1 cellular context compared by ENCODE assay signal in genomic region chr16:85601730-85602401, GRCh38.
TF ChIP-seq lines count a peak whose summit lies in the region.

No MANE protein-coding gene starts in this region.

TF ChIP-seq in K562, 482 proteins besides CTCF, POLR2A, EP300 and RAD21 (continued from another document and continues in another):
- TF ChIP-seq RCOR1 (IDR thresholded peaks at IDR 0.05; ENCODE audit: borderline replicate concordance in 1 of 2, low read depth in 2 of 2, low read length in 2 of 2) (0 out of 4 replicates have a peak, but pooled peaks of 1 of the 2 experiments have one; percentile 24), CEBPB (tag; IDR thresholded peaks at IDR 0.05) (no peak), FOXP4 (CRISPR knock-in tag; IDR thresholded peaks at IDR 0.05; ENCODE audit: borderline replicate concordance) (0 out of 2 replicates have a peak, but pooled peaks have one; percentile 60), IRF2 (CRISPR knock-in tag; IDR thresholded peaks at IDR 0.05) (no peak), RBM25 (IDR thresholded peaks at IDR 0.05; ENCODE audit: low read depth, low read length, severe bottlenecking) (no peak), CBX1 (IDR thresholded peaks at IDR 0.05; ENCODE audit: low read depth) (no peak), ZNF354B (CRISPR knock-in tag; IDR thresholded peaks at IDR 0.05) (no peak), SRSF3 (IDR thresholded peaks at IDR 0.05; ENCODE audit: insufficient read depth, low read length) (no peak), TSC22D4 (tag; IDR thresholded peaks at IDR 0.05) (no peak), ARID4B (CRISPR knock-in tag; IDR thresholded peaks at IDR 0.05) (no peak), GTF2A2 (tag; IDR thresholded peaks at IDR 0.05) (no peak), JUND (IDR thresholded peaks at IDR 0.05; ENCODE audit: borderline replicate concordance, low read depth, low read length) (no peak), JUND (tag; IDR thresholded peaks at IDR 0.05; ENCODE audit: borderline replicate concordance, low read depth, low read length) (peak; percentile 47; the same call in 1 of the 3 replicates), ZNF232 (CRISPR knock-in tag; IDR thresholded peaks at IDR 0.05) (no peak), SMARCB1 (IDR thresholded peaks at IDR 0.05; ENCODE audit: insufficient read length, low read depth) (no peak), CSDE1 (IDR thresholded peaks at IDR 0.05) (no peak), HMGN3 (IDR thresholded peaks at IDR 0.05; ENCODE audit: borderline replicate concordance, extremely low read depth, insufficient read length, low read depth, low read length) (no peak), ZFP30 (CRISPR knock-in tag; IDR thresholded peaks at IDR 0.05; ENCODE audit: borderline replicate concordance) (no peak), PHTF2 (CRISPR knock-in tag; IDR thresholded peaks at IDR 0.05) (no peak), ZNF124 (CRISPR knock-in tag; IDR thresholded peaks at IDR 0.05) (no peak), BCL6 (CRISPR knock-in tag; IDR thresholded peaks at IDR 0.05) (no peak), ARNT (IDR thresholded peaks at IDR 0.05) (no peak), PRDM10 (IDR thresholded peaks at IDR 0.05; ENCODE audit: partially characterized antibody) (no peak), BRF1 (IDR thresholded peaks at IDR 0.05; ENCODE audit: borderline replicate concordance, extremely low read depth, insufficient read length) (no peak), CAMTA2 (CRISPR knock-in tag; conservative IDR thresholded peaks at IDR 0.05) (no peak), ZNF311 (CRISPR knock-in tag; IDR thresholded peaks at IDR 0.05) (no peak), ZNF165 (CRISPR knock-in tag; IDR thresholded peaks at IDR 0.05; ENCODE audit: borderline replicate concordance) (no peak), NR3C1 (CRISPR knock-in tag; IDR thresholded peaks at IDR 0.05) (no peak), ZNF239 (CRISPR knock-in tag; IDR thresholded peaks at IDR 0.05) (no peak), PHF20 (IDR thresholded peaks at IDR 0.05; ENCODE audit: partially characterized antibody) (no peak), ZNF695 (CRISPR knock-in tag; IDR thresholded peaks at IDR 0.05) (no peak), POLR3G (IDR thresholded peaks at IDR 0.05; ENCODE audit: extremely low read depth, insufficient read length, insufficient replicate concordance) (no peak)
- TF ChIP-seq, protein P1, sequence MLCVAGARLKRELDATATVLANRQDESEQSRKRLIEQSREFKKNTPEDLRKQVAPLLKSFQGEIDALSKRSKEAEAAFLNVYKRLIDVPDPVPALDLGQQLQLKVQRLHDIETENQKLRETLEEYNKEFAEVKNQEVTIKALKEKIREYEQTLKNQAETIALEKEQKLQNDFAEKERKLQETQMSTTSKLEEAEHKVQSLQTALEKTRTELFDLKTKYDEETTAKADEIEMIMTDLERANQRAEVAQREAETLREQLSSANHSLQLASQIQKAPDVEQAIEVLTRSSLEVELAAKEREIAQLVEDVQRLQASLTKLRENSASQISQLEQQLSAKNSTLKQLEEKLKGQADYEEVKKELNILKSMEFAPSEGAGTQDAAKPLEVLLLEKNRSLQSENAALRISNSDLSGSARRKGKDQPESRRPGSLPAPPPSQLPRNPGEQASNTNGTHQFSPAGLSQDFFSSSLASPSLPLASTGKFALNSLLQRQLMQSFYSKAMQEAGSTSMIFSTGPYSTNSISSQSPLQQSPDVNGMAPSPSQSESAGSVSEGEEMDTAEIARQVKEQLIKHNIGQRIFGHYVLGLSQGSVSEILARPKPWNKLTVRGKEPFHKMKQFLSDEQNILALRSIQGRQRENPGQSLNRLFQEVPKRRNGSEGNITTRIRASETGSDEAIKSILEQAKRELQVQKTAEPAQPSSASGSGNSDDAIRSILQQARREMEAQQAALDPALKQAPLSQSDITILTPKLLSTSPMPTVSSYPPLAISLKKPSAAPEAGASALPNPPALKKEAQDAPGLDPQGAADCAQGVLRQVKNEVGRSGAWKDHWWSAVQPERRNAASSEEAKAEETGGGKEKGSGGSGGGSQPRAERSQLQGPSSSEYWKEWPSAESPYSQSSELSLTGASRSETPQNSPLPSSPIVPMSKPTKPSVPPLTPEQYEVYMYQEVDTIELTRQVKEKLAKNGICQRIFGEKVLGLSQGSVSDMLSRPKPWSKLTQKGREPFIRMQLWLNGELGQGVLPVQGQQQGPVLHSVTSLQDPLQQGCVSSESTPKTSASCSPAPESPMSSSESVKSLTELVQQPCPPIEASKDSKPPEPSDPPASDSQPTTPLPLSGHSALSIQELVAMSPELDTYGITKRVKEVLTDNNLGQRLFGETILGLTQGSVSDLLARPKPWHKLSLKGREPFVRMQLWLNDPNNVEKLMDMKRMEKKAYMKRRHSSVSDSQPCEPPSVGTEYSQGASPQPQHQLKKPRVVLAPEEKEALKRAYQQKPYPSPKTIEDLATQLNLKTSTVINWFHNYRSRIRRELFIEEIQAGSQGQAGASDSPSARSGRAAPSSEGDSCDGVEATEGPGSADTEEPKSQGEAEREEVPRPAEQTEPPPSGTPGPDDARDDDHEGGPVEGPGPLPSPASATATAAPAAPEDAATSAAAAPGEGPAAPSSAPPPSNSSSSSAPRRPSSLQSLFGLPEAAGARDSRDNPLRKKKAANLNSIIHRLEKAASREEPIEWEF (CRISPR knock-in tag; IDR thresholded peaks at IDR 0.05) = no peak
- TF ChIP-seq, protein P2, sequence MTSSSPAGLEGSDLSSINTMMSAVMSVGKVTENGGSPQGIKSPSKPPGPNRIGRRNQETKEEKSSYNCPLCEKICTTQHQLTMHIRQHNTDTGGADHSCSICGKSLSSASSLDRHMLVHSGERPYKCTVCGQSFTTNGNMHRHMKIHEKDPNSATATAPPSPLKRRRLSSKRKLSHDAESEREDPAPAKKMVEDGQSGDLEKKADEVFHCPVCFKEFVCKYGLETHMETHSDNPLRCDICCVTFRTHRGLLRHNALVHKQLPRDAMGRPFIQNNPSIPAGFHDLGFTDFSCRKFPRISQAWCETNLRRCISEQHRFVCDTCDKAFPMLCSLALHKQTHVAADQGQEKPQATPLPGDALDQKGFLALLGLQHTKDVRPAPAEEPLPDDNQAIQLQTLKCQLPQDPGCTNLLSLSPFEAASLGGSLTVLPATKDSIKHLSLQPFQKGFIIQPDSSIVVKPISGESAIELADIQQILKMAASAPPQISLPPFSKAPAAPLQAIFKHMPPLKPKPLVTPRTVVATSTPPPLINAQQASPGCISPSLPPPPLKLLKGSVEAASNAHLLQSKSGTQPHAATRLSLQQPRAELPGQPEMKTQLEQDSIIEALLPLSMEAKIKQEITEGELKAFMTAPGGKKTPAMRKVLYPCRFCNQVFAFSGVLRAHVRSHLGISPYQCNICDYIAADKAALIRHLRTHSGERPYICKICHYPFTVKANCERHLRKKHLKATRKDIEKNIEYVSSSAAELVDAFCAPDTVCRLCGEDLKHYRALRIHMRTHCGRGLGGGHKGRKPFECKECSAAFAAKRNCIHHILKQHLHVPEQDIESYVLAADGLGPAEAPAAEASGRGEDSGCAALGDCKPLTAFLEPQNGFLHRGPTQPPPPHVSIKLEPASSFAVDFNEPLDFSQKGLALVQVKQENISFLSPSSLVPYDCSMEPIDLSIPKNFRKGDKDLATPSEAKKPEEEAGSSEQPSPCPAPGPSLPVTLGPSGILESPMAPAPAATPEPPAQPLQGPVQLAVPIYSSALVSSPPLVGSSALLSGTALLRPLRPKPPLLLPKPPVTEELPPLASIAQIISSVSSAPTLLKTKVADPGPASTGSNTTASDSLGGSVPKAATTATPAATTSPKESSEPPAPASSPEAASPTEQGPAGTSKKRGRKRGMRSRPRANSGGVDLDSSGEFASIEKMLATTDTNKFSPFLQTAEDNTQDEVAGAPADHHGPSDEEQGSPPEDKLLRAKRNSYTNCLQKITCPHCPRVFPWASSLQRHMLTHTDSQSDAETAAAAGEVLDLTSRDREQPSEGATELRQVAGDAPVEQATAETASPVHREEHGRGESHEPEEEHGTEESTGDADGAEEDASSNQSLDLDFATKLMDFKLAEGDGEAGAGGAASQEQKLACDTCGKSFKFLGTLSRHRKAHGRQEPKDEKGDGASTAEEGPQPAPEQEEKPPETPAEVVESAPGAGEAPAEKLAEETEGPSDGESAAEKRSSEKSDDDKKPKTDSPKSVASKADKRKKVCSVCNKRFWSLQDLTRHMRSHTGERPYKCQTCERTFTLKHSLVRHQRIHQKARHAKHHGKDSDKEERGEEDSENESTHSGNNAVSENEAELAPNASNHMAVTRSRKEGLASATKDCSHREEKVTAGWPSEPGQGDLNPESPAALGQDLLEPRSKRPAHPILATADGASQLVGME (CRISPR knock-in tag; IDR thresholded peaks at IDR 0.05) = no peak
